ENCODE assay signal across 8 cellular contexts in the genomic region with DNA sequence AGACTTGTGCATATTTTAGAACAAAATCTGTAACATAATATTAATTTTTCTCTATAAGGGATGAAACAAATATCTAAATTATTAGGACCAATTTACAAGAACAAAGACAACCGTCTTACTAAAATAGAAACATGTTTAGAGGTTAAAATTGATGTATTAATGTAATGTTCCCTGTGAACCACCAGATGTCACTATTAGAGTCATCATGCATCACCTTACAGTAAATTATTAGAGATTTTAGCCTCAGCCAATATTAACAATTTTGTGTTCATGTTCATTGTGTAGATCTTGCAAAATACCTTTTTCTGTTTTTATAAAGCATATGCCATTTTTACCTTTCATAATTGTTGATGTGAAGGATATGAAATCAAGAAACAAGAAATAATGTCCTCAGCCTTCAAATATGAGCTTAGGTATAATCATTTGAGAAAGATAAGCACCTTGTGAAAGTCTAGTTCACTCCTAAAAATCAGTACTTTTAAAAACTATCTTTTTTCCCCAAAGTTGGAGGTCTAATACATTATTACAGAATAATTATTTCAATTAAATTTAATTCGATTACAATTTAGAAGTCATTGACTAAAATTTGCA.
DNase-seq lines count a peak whose midpoint lies in the region; ATAC-seq and TF ChIP-seq lines count a peak whose summit lies in the region.

No MANE protein-coding gene starts in this region.

- H3K4me1 ChIP-seq in PC-9 (replicated peaks; ENCODE audit: insufficient read depth): no peaks in the 10 kb centered on the region

- H3K9me3 ChIP-seq in PC-9 (ENCODE audit: insufficient read depth, low read depth): no peaks in the 10 kb centered on the region

- H3K27ac ChIP-seq in PC-9: no peak overlapping the region

- H3K27me3 ChIP-seq in PC-9 (ENCODE audit: insufficient read depth, low read depth): no peaks in the 10 kb centered on the region

- CTCF ChIA-PET in PC-9 (lab: Charles Lee): interaction anchor here (0.5 to 0.7 kb wide), 3 partner anchors 28 to 1296 kb away, joined by 3 to 12 read pairs (median 6); no protein-coding TSS in a partner anchor
- CTCF ChIA-PET in activated CD4-positive, alpha-beta memory T cell treated with anti-CD3 and anti-CD28 coated beads, Interleukin-2, amount 10 ng/mL, durations not matched to agents 7 days and 5 days (lab: Charles Lee): interaction anchor here (0.5 to 1.6 kb wide), 3 partner anchors 14 to 559 kb away, joined by 3 read pairs; no protein-coding TSS in a partner anchor

- POLR2A ChIA-PET in PC-9 (lab: Charles Lee; ENCODE audit: unreplicated experiment): no interaction called here
- POLR2A ChIA-PET in activated CD4-positive, alpha-beta memory T cell treated with anti-CD3 and anti-CD28 coated beads, Interleukin-2, amount 10 ng/mL, durations not matched to agents 7 days and 5 days (lab: Charles Lee): no interaction called here

- no peaks in the 10 kb centered on the region for H3K9me3 Mint-ChIP-seq in activated CD4-positive, alpha-beta memory T cell treated with anti-CD3 and anti-CD28 coated beads, Interleukin-2, amount 10 ng/mL, durations not matched to agents 7 days and 5 days

- no peak overlapping the region for H3K4me3 Mint-ChIP-seq in activated CD4-positive, alpha-beta memory T cell treated with anti-CD3 and anti-CD28 coated beads, Interleukin-2, amount 10 ng/mL, durations not matched to agents 7 days and 5 days

- no peak overlapping the region for H2AFZ ChIP-seq in PC-9

- H3K4me3 ChIP-seq in PC-9: no peak overlapping the region

- no peaks in the 10 kb centered on the region for H3K4me1 Mint-ChIP-seq in activated CD4-positive, alpha-beta memory T cell treated with anti-CD3 and anti-CD28 coated beads, Interleukin-2, amount 10 ng/mL, durations not matched to agents 7 days and 5 days

- peak; percentile 64 for ATAC-seq in HG03025 (IDR thresholded peaks at IDR 0.05; ENCODE audit: low FRiP score, unreplicated experiment)

- H3F3A ChIP-seq in PC-9 (ENCODE audit: insufficient read depth, low read depth): no peaks in the 10 kb centered on the region

- no peaks in the 10 kb centered on the region for H3K27me3 Mint-ChIP-seq in activated CD4-positive, alpha-beta memory T cell treated with anti-CD3 and anti-CD28 coated beads, Interleukin-2, amount 10 ng/mL, durations not matched to agents 7 days and 5 days

- H3K4me2 ChIP-seq in PC-9: no peak overlapping the region

- no peaks in the 10 kb centered on the region for H3K36me3 ChIP-seq in PC-9 (ENCODE audit: low read depth)

- no peaks in the 10 kb centered on the region for H4K20me1 ChIP-seq in PC-9 (ENCODE audit: insufficient read depth)

- peak; percentile 44 for DNase-seq in NCI-H1092 treated with DMSO at 0.1 percent for 48 hours (lab: John Stamatoyannopoulos, UW)
- no peak for DNase-seq in NCI-H1092 (lab: John Stamatoyannopoulos, UW)
- no peak for DNase-seq in PC-9
- peak; percentile 17 for DNase-seq in glomerular visceral epithelial cell (ENCODE audit: extremely low spot score)
- no peak for DNase-seq in activated CD4-positive, alpha-beta memory T cell treated with anti-CD3 and anti-CD28 coated beads, Interleukin-2, amount 10 ng/mL, durations not matched to agents 7 days and 5 days
- DNase-seq in occipital lobe (lab: John Stamatoyannopoulos, UW): no peak
- no peak for DNase-seq in posterior vena cava (ENCODE audit: low spot score)

- H3K36me3 Mint-ChIP-seq in activated CD4-positive, alpha-beta memory T cell treated with anti-CD3 and anti-CD28 coated beads, Interleukin-2, amount 10 ng/mL, durations not matched to agents 7 days and 5 days (ENCODE audit: low read depth): no peaks in the 10 kb centered on the region

- no TSS peak for BruUV-seq in PC-9 (replicated peaks; lab: Mats Ljungman, UMichigan)

- no peaks in the 10 kb centered on the region for H3K9me2 ChIP-seq in PC-9 (ENCODE audit: insufficient read depth)

- TF ChIP-seq CTCF in PC-9 (conservative IDR thresholded peaks at IDR 0.05): peak; percentile 75

- H3K27ac Mint-ChIP-seq in activated CD4-positive, alpha-beta memory T cell treated with anti-CD3 and anti-CD28 coated beads, Interleukin-2, amount 10 ng/mL, durations not matched to agents 7 days and 5 days: no peak overlapping the region

- intact Hi-C loops in PC-9 (cut with micrococcal nuclease; ENCODE audit: unreplicated experiment) (loop anchor here (5.0 to 10.0 kb wide), 2 partner anchors 1092 to 1249 kb away; no protein-coding TSS in a partner anchor), posterior vena cava (cut with DNase I) (no loop called here)

- no peaks in the 10 kb centered on the region for H3K79me2 ChIP-seq in PC-9 (ENCODE audit: low read depth)

Comparison
In these comparisons a context has a peak if more than half of its experiments do, and no peak if none do; other contexts are left out.
1. DNase-seq: peak in NCI-H1092 treated with DMSO at 0.1 percent for 48 hours (single experiment) and glomerular visceral epithelial cell (single experiment); none in NCI-H1092 (single experiment), PC-9 (0 of 2), activated CD4-positive, alpha-beta memory T cell treated with anti-CD3 and anti-CD28 coated beads, Interleukin-2, amount 10 ng/mL, durations not matched to agents 7 days and 5 days (single experiment), occipital lobe (single experiment) and posterior vena cava (single experiment).